Comparison of ENCODE assay signal across 2 cellular contexts in the genomic region with DNA sequence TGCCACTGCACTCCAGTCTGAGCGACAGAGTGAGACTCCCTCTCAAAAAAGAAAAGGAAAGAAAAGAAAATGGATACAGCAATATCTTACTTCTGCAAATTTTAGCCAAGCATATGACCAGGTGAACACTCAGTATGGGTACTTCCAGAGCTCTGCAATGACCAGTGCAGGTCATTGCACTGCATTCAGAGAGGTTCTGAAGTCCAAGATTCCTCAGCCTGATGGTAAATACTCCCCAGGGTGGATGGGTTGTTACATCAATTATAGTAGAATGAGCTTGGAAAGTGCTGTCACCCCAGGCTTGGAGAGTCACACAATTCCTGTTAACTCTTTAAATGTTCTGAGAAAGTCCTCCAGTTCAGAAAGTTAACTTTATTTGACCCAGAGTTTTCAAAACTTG.
TF ChIP-seq lines count a peak whose summit lies in the region.

No MANE protein-coding gene starts in this region.

TF ChIP-seq in liver, 16 proteins besides CTCF, POLR2A, EP300 and RAD21:
- TF ChIP-seq, protein P1, sequence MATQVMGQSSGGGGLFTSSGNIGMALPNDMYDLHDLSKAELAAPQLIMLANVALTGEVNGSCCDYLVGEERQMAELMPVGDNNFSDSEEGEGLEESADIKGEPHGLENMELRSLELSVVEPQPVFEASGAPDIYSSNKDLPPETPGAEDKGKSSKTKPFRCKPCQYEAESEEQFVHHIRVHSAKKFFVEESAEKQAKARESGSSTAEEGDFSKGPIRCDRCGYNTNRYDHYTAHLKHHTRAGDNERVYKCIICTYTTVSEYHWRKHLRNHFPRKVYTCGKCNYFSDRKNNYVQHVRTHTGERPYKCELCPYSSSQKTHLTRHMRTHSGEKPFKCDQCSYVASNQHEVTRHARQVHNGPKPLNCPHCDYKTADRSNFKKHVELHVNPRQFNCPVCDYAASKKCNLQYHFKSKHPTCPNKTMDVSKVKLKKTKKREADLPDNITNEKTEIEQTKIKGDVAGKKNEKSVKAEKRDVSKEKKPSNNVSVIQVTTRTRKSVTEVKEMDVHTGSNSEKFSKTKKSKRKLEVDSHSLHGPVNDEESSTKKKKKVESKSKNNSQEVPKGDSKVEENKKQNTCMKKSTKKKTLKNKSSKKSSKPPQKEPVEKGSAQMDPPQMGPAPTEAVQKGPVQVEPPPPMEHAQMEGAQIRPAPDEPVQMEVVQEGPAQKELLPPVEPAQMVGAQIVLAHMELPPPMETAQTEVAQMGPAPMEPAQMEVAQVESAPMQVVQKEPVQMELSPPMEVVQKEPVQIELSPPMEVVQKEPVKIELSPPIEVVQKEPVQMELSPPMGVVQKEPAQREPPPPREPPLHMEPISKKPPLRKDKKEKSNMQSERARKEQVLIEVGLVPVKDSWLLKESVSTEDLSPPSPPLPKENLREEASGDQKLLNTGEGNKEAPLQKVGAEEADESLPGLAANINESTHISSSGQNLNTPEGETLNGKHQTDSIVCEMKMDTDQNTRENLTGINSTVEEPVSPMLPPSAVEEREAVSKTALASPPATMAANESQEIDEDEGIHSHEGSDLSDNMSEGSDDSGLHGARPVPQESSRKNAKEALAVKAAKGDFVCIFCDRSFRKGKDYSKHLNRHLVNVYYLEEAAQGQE (IDR thresholded peaks at IDR 0.05), result peak; percentile 54
- TF ChIP-seq, protein P2, sequence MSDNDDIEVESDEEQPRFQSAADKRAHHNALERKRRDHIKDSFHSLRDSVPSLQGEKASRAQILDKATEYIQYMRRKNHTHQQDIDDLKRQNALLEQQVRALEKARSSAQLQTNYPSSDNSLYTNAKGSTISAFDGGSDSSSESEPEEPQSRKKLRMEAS (IDR thresholded peaks at IDR 0.05), result peak; percentile 16
- TF ChIP-seq ATF3 (IDR thresholded peaks at IDR 0.05) (no peak), FOXA2 (IDR thresholded peaks at IDR 0.05) (peak; percentile 53), TAF1 (conservative IDR thresholded peaks at IDR 0.05) (no peak), SP1 (IDR thresholded peaks at IDR 0.05) (peak; percentile 57), RXRA (IDR thresholded peaks at IDR 0.05) (peak; percentile 76 to 93), ZBTB33 (IDR thresholded peaks at IDR 0.05) (no peak), HNF4G (IDR thresholded peaks at IDR 0.05) (peak; percentile 57), JUND (IDR thresholded peaks at IDR 0.05) (peak in 1 of 2 donors; percentile 87), HNF4A (conservative IDR thresholded peaks at IDR 0.05) (peak; percentile 80 to 88), EGR1 (IDR thresholded peaks at IDR 0.05; ENCODE audit: low read depth in 2 of 2) (no peak), FOXA1 (IDR thresholded peaks at IDR 0.05) (no peak), NR2F2 (IDR thresholded peaks at IDR 0.05) (no peak), YY1 (IDR thresholded peaks at IDR 0.05) (peak; percentile 27), GABPA (IDR thresholded peaks at IDR 0.05 in 1 of 2, conservative IDR thresholded peaks at IDR 0.05 in 1 of 2) (no peak)

TF ChIP-seq in HepG2, 621 proteins besides CTCF, POLR2A, EP300 and RAD21:
- TF ChIP-seq ZNF253 (CRISPR knock-in tag; IDR thresholded peaks at IDR 0.05; ENCODE audit: borderline replicate concordance), result no peak
- TF ChIP-seq TGIF2 (CRISPR knock-in tag; IDR thresholded peaks at IDR 0.05), result no peak
- no peak for TF ChIP-seq ZNF547 (CRISPR knock-in tag; IDR thresholded peaks at IDR 0.05)
- no peak for TF ChIP-seq ZNF274 (CRISPR knock-in tag; IDR thresholded peaks at IDR 0.05)
- no peak for TF ChIP-seq PAX8 (CRISPR knock-in tag; IDR thresholded peaks at IDR 0.05; ENCODE audit: borderline replicate concordance)
- no peak for TF ChIP-seq FIP1L1 (IDR thresholded peaks at IDR 0.05; ENCODE audit: borderline replicate concordance, insufficient read depth, low read depth, low read length)
- no peak for TF ChIP-seq GABPB1 (CRISPR knock-in tag; IDR thresholded peaks at IDR 0.05)
- no peak for TF ChIP-seq CEBPB (IDR thresholded peaks at IDR 0.05; ENCODE audit: borderline replicate concordance, low read depth, low read length)
- TF ChIP-seq, protein P3, sequence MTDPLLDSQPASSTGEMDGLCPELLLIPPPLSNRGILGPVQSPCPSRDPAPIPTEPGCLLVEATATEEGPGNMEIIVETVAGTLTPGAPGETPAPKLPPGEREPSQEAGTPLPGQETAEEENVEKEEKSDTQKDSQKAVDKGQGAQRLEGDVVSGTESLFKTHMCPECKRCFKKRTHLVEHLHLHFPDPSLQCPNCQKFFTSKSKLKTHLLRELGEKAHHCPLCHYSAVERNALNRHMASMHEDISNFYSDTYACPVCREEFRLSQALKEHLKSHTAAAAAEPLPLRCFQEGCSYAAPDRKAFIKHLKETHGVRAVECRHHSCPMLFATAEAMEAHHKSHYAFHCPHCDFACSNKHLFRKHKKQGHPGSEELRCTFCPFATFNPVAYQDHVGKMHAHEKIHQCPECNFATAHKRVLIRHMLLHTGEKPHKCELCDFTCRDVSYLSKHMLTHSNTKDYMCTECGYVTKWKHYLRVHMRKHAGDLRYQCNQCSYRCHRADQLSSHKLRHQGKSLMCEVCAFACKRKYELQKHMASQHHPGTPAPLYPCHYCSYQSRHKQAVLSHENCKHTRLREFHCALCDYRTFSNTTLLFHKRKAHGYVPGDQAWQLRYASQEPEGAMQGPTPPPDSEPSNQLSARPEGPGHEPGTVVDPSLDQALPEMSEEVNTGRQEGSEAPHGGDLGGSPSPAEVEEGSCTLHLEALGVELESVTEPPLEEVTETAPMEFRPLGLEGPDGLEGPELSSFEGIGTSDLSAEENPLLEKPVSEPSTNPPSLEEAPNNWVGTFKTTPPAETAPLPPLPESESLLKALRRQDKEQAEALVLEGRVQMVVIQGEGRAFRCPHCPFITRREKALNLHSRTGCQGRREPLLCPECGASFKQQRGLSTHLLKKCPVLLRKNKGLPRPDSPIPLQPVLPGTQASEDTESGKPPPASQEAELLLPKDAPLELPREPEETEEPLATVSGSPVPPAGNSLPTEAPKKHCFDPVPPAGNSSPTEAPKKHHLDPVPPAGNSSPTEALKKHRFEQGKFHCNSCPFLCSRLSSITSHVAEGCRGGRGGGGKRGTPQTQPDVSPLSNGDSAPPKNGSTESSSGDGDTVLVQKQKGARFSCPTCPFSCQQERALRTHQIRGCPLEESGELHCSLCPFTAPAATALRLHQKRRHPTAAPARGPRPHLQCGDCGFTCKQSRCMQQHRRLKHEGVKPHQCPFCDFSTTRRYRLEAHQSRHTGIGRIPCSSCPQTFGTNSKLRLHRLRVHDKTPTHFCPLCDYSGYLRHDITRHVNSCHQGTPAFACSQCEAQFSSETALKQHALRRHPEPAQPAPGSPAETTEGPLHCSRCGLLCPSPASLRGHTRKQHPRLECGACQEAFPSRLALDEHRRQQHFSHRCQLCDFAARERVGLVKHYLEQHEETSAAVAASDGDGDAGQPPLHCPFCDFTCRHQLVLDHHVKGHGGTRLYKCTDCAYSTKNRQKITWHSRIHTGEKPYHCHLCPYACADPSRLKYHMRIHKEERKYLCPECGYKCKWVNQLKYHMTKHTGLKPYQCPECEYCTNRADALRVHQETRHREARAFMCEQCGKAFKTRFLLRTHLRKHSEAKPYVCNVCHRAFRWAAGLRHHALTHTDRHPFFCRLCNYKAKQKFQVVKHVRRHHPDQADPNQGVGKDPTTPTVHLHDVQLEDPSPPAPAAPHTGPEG (CRISPR knock-in tag; IDR thresholded peaks at IDR 0.05), result no peak
- TF ChIP-seq, protein P4, sequence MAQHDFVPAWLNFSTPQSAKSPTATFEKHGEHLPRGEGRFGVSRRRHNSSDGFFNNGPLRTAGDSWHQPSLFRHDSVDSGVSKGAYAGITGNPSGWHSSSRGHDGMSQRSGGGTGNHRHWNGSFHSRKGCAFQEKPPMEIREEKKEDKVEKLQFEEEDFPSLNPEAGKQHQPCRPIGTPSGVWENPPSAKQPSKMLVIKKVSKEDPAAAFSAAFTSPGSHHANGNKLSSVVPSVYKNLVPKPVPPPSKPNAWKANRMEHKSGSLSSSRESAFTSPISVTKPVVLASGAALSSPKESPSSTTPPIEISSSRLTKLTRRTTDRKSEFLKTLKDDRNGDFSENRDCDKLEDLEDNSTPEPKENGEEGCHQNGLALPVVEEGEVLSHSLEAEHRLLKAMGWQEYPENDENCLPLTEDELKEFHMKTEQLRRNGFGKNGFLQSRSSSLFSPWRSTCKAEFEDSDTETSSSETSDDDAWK (CRISPR knock-in tag; IDR thresholded peaks at IDR 0.05), result no peak
- TF ChIP-seq, protein P5, sequence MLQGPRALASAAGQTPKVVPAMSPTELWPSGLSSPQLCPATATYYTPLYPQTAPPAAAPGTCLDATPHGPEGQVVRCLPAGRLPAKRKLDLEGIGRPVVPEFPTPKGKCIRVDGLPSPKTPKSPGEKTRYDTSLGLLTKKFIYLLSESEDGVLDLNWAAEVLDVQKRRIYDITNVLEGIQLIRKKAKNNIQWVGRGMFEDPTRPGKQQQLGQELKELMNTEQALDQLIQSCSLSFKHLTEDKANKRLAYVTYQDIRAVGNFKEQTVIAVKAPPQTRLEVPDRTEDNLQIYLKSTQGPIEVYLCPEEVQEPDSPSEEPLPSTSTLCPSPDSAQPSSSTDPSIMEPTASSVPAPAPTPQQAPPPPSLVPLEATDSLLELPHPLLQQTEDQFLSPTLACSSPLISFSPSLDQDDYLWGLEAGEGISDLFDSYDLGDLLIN (CRISPR knock-in tag; IDR thresholded peaks at IDR 0.05; ENCODE audit: borderline replicate concordance), result no peak
- no peak for TF ChIP-seq GMEB1 (CRISPR knock-in tag; IDR thresholded peaks at IDR 0.05; ENCODE audit: borderline replicate concordance)
- TF ChIP-seq ZNF20 (CRISPR knock-in tag; IDR thresholded peaks at IDR 0.05), result no peak
- TF ChIP-seq ZBTB38 (CRISPR knock-in tag; IDR thresholded peaks at IDR 0.05), result no peak
- TF ChIP-seq FOXA3 (CRISPR knock-in tag; IDR thresholded peaks at IDR 0.05), result no peak
- no peak for TF ChIP-seq CCDC6 (CRISPR knock-in tag; IDR thresholded peaks at IDR 0.05)
- no peak for TF ChIP-seq ZNF772 (CRISPR knock-in tag; IDR thresholded peaks at IDR 0.05)
